In genomic region chr12:11559941-11560340, GRCh38 we compare ENCODE assay signal across 37 cellular contexts.
DNase-seq lines count a peak whose midpoint lies in the region; ATAC-seq, FAIRE-seq and TF ChIP-seq lines count a peak whose summit lies in the region.
"Had no signal": no experiment of that assay in that cellular context is flagged by ENCODE, and none has a peak within 500 bp of the region (broad histone marks: within the 10 kb centered on the region; RNA-seq: fewer than 3 reads in every experiment).

No MANE protein-coding gene starts in this region.

- H3K9me3 ChIP-seq in ascending aorta (no peaks in the 10 kb centered on the region), GM12878 (replicated peaks; ENCODE audit: control insufficient read depth, insufficient read depth, low read length) (no peaks in the 10 kb centered on the region; the same call in 2 of the 3 replicates), tibial artery (no peaks in the 10 kb centered on the region), osteoblast (ENCODE audit: low read depth, low read length) (no peaks in the 10 kb centered on the region), SK-N-SH (no peaks in the 10 kb centered on the region)
- H3K9me3 ChIP-seq: A549; BE2C; BLaER1; BLaER1 treated with 17β-estradiol and CSF1 and Interleukin-3, amounts not matched to agents 10 nM and 100 nM; Caco-2 had no signal

- SMC1A ChIA-PET in GM12878 (lab: Charles Lee; ENCODE audit: uncharacterized antibody, unreplicated experiment) = interaction anchor here (0.9 to 13.0 kb wide), 5 partner anchors 9 to 188 kb away, joined by 3 to 225 read pairs (median 7); no protein-coding TSS in a partner anchor

- no peak overlapping the region for H2AFZ ChIP-seq in GM12878 (ENCODE audit: control insufficient read depth, low read depth, low read length)
- no peak overlapping the region for H2AFZ ChIP-seq in osteoblast (ENCODE audit: low read length)
- H2AFZ ChIP-seq in SK-N-SH (ENCODE audit: low read depth) = no peak overlapping the region

- H3K79me2 ChIP-seq in GM12878 (ENCODE audit: control insufficient read depth, insufficient read depth, low read length) = peaks cover 2% of the 10 kb centered on the region
- H3K79me2 ChIP-seq in osteoblast (ENCODE audit: insufficient read depth, low read length) = no peaks in the 10 kb centered on the region
- no peaks in the 10 kb centered on the region for H3K79me2 ChIP-seq in SK-N-SH (ENCODE audit: insufficient read depth)

- H3K4me3 Mint-ChIP-seq in chondrocyte (ENCODE audit: unreplicated experiment) = no peak overlapping the region
- H3K4me3 Mint-ChIP-seq: B cell; CD14-positive monocyte; CD4-positive, alpha-beta memory T cell; CD4-positive, alpha-beta T cell; CD4-positive, CD25-positive, alpha-beta regulatory T cell; CD8-positive, alpha-beta memory T cell; CD8-positive, alpha-beta T cell had no signal

- no peaks in the 10 kb centered on the region for H4K20me1 ChIP-seq in GM12878 (ENCODE audit: control insufficient read depth, insufficient read depth)
- H4K20me1 ChIP-seq in osteoblast (ENCODE audit: insufficient read depth, low read length) = no peaks in the 10 kb centered on the region
- H4K20me1 ChIP-seq in SK-N-SH (ENCODE audit: insufficient read depth) = no peaks in the 10 kb centered on the region
- H4K20me1 ChIP-seq: BLaER1; BLaER1 treated with 17β-estradiol and CSF1 and Interleukin-3, amounts not matched to agents 10 nM and 100 nM had no signal

- FAIRE-seq in GM12878 (lab: Jason Lieb, UNC) = no peak
- FAIRE-seq: A204.1, A549, D721Med had no signal

- no peak for DNase-seq in ascending aorta (ENCODE audit: low spot score in 2 of 2)
- DNase-seq in GM12878 (ENCODE audit: low read depth, low spot score) = no peak
- no peak for DNase-seq in chondrocyte (ENCODE audit: low spot score)
- DNase-seq in tibial artery = no peak
- DNase-seq in osteoblast (ENCODE audit: insufficient read length, low spot score, missing footprints) = no peak
- DNase-seq in AG08395 (ENCODE audit: low spot score) = no peak
- DNase-seq in SK-N-SH = no peak
- DNase-seq: 8988T; ACHN; AML-193; BE2C; C1 segment of cervical spinal cord; Caco-2; Calu3; CD4-positive, alpha-beta memory T cell; CD4-positive, alpha-beta T cell; CD4-positive, CD25-positive, alpha-beta regulatory T cell; CD8-positive, alpha-beta memory T cell; CD8-positive, alpha-beta T cell; COR-L47; DMS 273 treated with DMSO at 0.1 percent for 48 hours; DMS153; DMS53; DMS79; DMS79 treated with DMSO at 0.1 percent for 48 hours; DND-41; EL had no signal

- H3K36me3 ChIP-seq in ascending aorta = no peaks in the 10 kb centered on the region
- no peaks in the 10 kb centered on the region for H3K36me3 ChIP-seq in GM12878 (ENCODE audit: control insufficient read depth in 2 of 2, insufficient read depth in 2 of 2, low read length in 1 of 2)
- H3K36me3 ChIP-seq in tibial artery = no peaks in the 10 kb centered on the region
- H3K36me3 ChIP-seq in osteoblast (ENCODE audit: insufficient read depth, low read length) = no peaks in the 10 kb centered on the region
- no peaks in the 10 kb centered on the region for H3K36me3 ChIP-seq in SK-N-SH (replicated peaks in 1 of 2; ENCODE audit: control insufficient read depth in 1 of 2, insufficient read depth in 2 of 2, low read length in 1 of 2)
- H3K36me3 ChIP-seq: BE2C; BLaER1; BLaER1 treated with 17β-estradiol and CSF1 and Interleukin-3, amounts not matched to agents 10 nM and 100 nM had no signal

- no peak overlapping the region for H3K9ac ChIP-seq in GM12878 (ENCODE audit: control insufficient read depth, insufficient read depth, low read length)
- no peak overlapping the region for H3K9ac ChIP-seq in SK-N-SH
- H3K9ac ChIP-seq: BLaER1; BLaER1 treated with 17β-estradiol and CSF1 and Interleukin-3, amounts not matched to agents 10 nM and 100 nM had no signal

- 66% methylated on average over 3 of the region's 3 CpGs for WGBS in GM12878 (ENCODE audit: insufficient coverage, insufficient replicate concordance, low lambda C conversion rate, missing lambda C conversion rate)
- 79% methylated on average over 3 of the region's 3 CpGs for WGBS in SK-N-SH (ENCODE audit: low lambda C conversion rate)

- no TSS peak for BruUV-seq in GM12878 (replicated peaks; lab: Mats Ljungman, UMichigan)

- intact Hi-C loops in ascending aorta (cut with DNase I) = loop anchor here (10.0 kb wide), 2 partner anchors 775 to 1145 kb away; no protein-coding TSS in a partner anchor
- intact Hi-C loops in GM12878 (cut with micrococcal nuclease; ENCODE audit: unreplicated experiment) = no loop called here
- intact Hi-C loops in tibial artery (cut with DNase I; ENCODE audit: low total_unique reads) = loop anchor here (10.0 kb wide), 2 partner anchors 475 to 1355 kb away; no protein-coding TSS in a partner anchor

- no peak overlapping the region for H3K4me2 ChIP-seq in GM12878 (ENCODE audit: control insufficient read depth, insufficient read depth)
- no peak overlapping the region for H3K4me2 ChIP-seq in osteoblast (ENCODE audit: insufficient read depth, low read length)
- H3K4me2 ChIP-seq in SK-N-SH = no peak overlapping the region
- H3K4me2 ChIP-seq: A549; BLaER1; BLaER1 treated with 17β-estradiol and CSF1 and Interleukin-3, amounts not matched to agents 10 nM and 100 nM had no signal

- peaks cover 7% of the 10 kb centered on the region for H3F3A ChIP-seq in SK-N-SH (replicated peaks; ENCODE audit: insufficient read depth)

- ATAC-seq in GM12878 = no peak
- no peak for ATAC-seq in GM21825 (IDR thresholded peaks at IDR 0.05; ENCODE audit: unreplicated experiment)
- ATAC-seq: A549; CD8-positive, alpha-beta T cell had no signal

- no peaks in the 10 kb centered on the region for H3K9me2 ChIP-seq in SK-N-SH

- no peaks in the 10 kb centered on the region for H3K9me3 Mint-ChIP-seq in chondrocyte (ENCODE audit: low read depth)
- H3K9me3 Mint-ChIP-seq: CD14-positive monocyte; CD4-positive, alpha-beta memory T cell; CD4-positive, alpha-beta T cell; CD8-positive, alpha-beta T cell had no signal

- peak overlapping the region; percentile 10 for H3K27ac Mint-ChIP-seq in chondrocyte (ENCODE audit: unreplicated experiment)
- H3K27ac Mint-ChIP-seq: B cell; CD14-positive monocyte; CD4-positive, alpha-beta T cell; CD4-positive, CD25-positive, alpha-beta regulatory T cell; CD8-positive, alpha-beta memory T cell; CD8-positive, alpha-beta T cell had no signal

- no peaks in the 10 kb centered on the region for H3K36me3 Mint-ChIP-seq in chondrocyte (ENCODE audit: low read depth)
- H3K36me3 Mint-ChIP-seq: CD14-positive monocyte; CD4-positive, alpha-beta memory T cell; CD4-positive, CD25-positive, alpha-beta regulatory T cell; CD8-positive, alpha-beta memory T cell; CD8-positive, alpha-beta T cell had no signal

- H3K4me3 ChIP-seq in ascending aorta = no peak overlapping the region
- H3K4me3 ChIP-seq in GM12878 = no peak overlapping the region
- no peak overlapping the region for H3K4me3 ChIP-seq in tibial artery
- no peak overlapping the region for H3K4me3 ChIP-seq in osteoblast (ENCODE audit: insufficient read depth, low read length)
- H3K4me3 ChIP-seq in SK-N-SH (ENCODE audit: low read depth in 2 of 2, low read length in 1 of 2) = no peak overlapping the region
- H3K4me3 ChIP-seq: A549; BLaER1; BLaER1 treated with 17β-estradiol and CSF1 and Interleukin-3, amounts not matched to agents 10 nM and 100 nM had no signal

- TF ChIP-seq EP300 in GM12878 (IDR thresholded peaks at IDR 0.05; ENCODE audit: borderline replicate concordance in 1 of 2, control insufficient read depth in 1 of 2, low read depth in 2 of 2, low read length in 2 of 2) (no peak), SK-N-SH (IDR thresholded peaks at IDR 0.05; ENCODE audit: borderline replicate concordance in 1 of 2, low read depth in 1 of 2, low read length in 1 of 2) (no peak)

- peaks cover 47% of the 10 kb centered on the region for H3K4me1 Mint-ChIP-seq in chondrocyte (ENCODE audit: low read depth)

- H3K27ac ChIP-seq in ascending aorta (peak overlapping the region; percentile 22 to 74), GM12878 (ENCODE audit: control insufficient read depth, insufficient read depth) (peak overlapping the region; percentile 23; the same call in 1 of the 2 replicates), tibial artery (peak overlapping the region; percentile 35 to 89), osteoblast (ENCODE audit: low read depth, low read length) (no peak overlapping the region), SK-N-SH (ENCODE audit: low read depth in 2 of 2, low read length in 1 of 2) (no peak overlapping the region)
- H3K27ac ChIP-seq: 22Rv1; A549; BLaER1; BLaER1 treated with 17β-estradiol and CSF1 and Interleukin-3, amounts not matched to agents 10 nM and 100 nM; C4-2B had no signal

- CTCF ChIA-PET in GM12878 (lab: Yijun Ruan, JAX) = interaction anchor here (7.0 to 12.5 kb wide), 2 partner anchors 15 to 20 kb away, joined by 41 to 148 read pairs; no protein-coding TSS in a partner anchor
- CTCF ChIA-PET in SK-N-SH (lab: Yijun Ruan, JAX) = no interaction called here

- H3K27me3 ChIP-seq in ascending aorta (no peaks in the 10 kb centered on the region), GM12878 (replicated peaks in 1 of 2; ENCODE audit: control insufficient read depth in 2 of 2, insufficient read depth in 2 of 2, low read length in 1 of 2) (no peaks in the 10 kb centered on the region), tibial artery (no peaks in the 10 kb centered on the region), osteoblast (ENCODE audit: insufficient read depth, low read length) (peaks cover 14% of the 10 kb centered on the region), SK-N-SH (ENCODE audit: insufficient read depth) (no peaks in the 10 kb centered on the region)
- H3K27me3 ChIP-seq: BE2C; BLaER1; BLaER1 treated with 17β-estradiol and CSF1 and Interleukin-3, amounts not matched to agents 10 nM and 100 nM had no signal

- TF ChIP-seq RAD21 in GM12878 (IDR thresholded peaks at IDR 0.05; ENCODE audit: insufficient read depth, low read depth, low read length) (no peak), SK-N-SH (IDR thresholded peaks at IDR 0.05; ENCODE audit: low read length) (no peak)

- peaks cover 0 to 17% of the 10 kb centered on the region in 2 donors for H3K4me1 ChIP-seq in ascending aorta
- H3K4me1 ChIP-seq in GM12878 (ENCODE audit: control insufficient read depth, insufficient read depth, low read length) = peaks cover 32% of the 10 kb centered on the region
- H3K4me1 ChIP-seq in tibial artery = peaks cover 0 to 35% (median 8%) of the 10 kb centered on the region in 4 donors
- H3K4me1 ChIP-seq in osteoblast (ENCODE audit: insufficient read depth, low read length) = peaks cover 3% of the 10 kb centered on the region
- no peaks in the 10 kb centered on the region; a peak in 1 of 4 replicates for H3K4me1 ChIP-seq in SK-N-SH (ENCODE audit: control insufficient read depth in 1 of 2, insufficient read depth in 2 of 2, low read depth in 1 of 2, low read length in 1 of 2)
- H3K4me1 ChIP-seq: BE2C; BLaER1 treated with 17β-estradiol and CSF1 and Interleukin-3, amounts not matched to agents 10 nM and 100 nM had no signal

- H3K27me3 Mint-ChIP-seq in chondrocyte (ENCODE audit: low read depth) = no peaks in the 10 kb centered on the region
- H3K27me3 Mint-ChIP-seq: B cell; CD4-positive, alpha-beta memory T cell; CD4-positive, alpha-beta T cell; CD8-positive, alpha-beta memory T cell had no signal

- RAD21 ChIA-PET in GM12878 (lab: Charles Lee; ENCODE audit: unreplicated experiment) = interaction anchor here (0.6 to 16.5 kb wide), 8 partner anchors 10 to 276 kb away, joined by 3 to 322 read pairs (median 4); no protein-coding TSS in a partner anchor

- in situ Hi-C loops in GM12878 (cut with MboI) = loop anchor here (10.0 to 25.0 kb wide), 3 partner anchors 465 to 1135 kb away; partner anchors contain the start of gene GPR19

- no peak for TF ChIP-seq POLR2A in GM12878 (IDR thresholded peaks at IDR 0.05; ENCODE audit: low read depth, low read length)

- TF ChIP-seq CTCF in ascending aorta (IDR thresholded peaks at IDR 0.05) = no peak
- no peak for TF ChIP-seq CTCF in GM12878 (IDR thresholded peaks at IDR 0.05 in 2 of 3, conservative IDR thresholded peaks at IDR 0.05 in 1 of 3; ENCODE audit: control insufficient read depth in 2 of 3, extremely low read depth in 1 of 3, insufficient read depth in 1 of 3, low read depth in 3 of 3, low read length in 3 of 3)
- TF ChIP-seq CTCF in chondrocyte (IDR thresholded peaks at IDR 0.05) = no peak
- TF ChIP-seq CTCF in tibial artery (IDR thresholded peaks at IDR 0.05) = no peak
- no peak for TF ChIP-seq CTCF in osteoblast (IDR thresholded peaks at IDR 0.05; ENCODE audit: extremely low read depth, low read depth, low read length)
- no peak for TF ChIP-seq CTCF in SK-N-SH (IDR thresholded peaks at IDR 0.05)

- POLR2A ChIA-PET in GM12878 (lab: Charles Lee) (interaction anchor here (1.0 to 1.4 kb wide), 3 partner anchors 14 to 199 kb away, joined by 4 to 6 read pairs (median 5); no protein-coding TSS in a partner anchor), SK-N-SH (lab: Yijun Ruan, JAX) (no interaction called here)

Comparison
In these comparisons a context has a peak if more than half of its experiments do, and no peak if none do; other contexts are left out.
1. H3K27ac ChIP-seq: peak in ascending aorta (2 of 2), GM12878 (single experiment) and tibial artery (2 of 2); none in osteoblast (single experiment) and SK-N-SH (0 of 2).